Comparison of ENCODE assay signal across 18 cellular contexts in genomic region chr10:123890246-123890645, GRCh38. TPM values are rescaled to one million over a fixed set of nuclear protein-coding genes. Genes with fewer than 3 reads are reported as not detected.
DNase-seq lines count a peak whose midpoint lies in the region; ATAC-seq and TF ChIP-seq lines count a peak whose summit lies in the region.
"Had no signal": no experiment of that assay in that cellular context is flagged by ENCODE, and none has a peak within 500 bp of the region (broad histone marks: within the 10 kb centered on the region; RNA-seq: fewer than 3 reads in every experiment).

No MANE protein-coding gene starts in this region.

- H3K9me3 ChIP-seq in heart right ventricle (no peaks in the 10 kb centered on the region), right atrium auricular region (peaks cover 0 to 3% of the 10 kb centered on the region in 2 donors), aorta (ENCODE audit: control insufficient read depth, low read length) (no peaks in the 10 kb centered on the region), endodermal cell (ENCODE audit: control insufficient read depth, low read length) (no peaks in the 10 kb centered on the region)
- H3K9me3 ChIP-seq: MG63, neutrophil had no signal

- ATAC-seq in heart right ventricle (peak in 4 of 8 donors; percentile 13 to 27 (median 20)), Right ventricle myocardium inferior (no peak), aorta (ENCODE audit: low FRiP score) (peak; percentile 51), GM18520 (IDR thresholded peaks at IDR 0.05; ENCODE audit: unreplicated experiment) (no peak)
- ATAC-seq: T-cell had no signal

- WGBS in heart right ventricle, 2 donors = 71 to 82% methylated on average over 8 of the region's 8 CpGs
- WGBS in aorta, 2 donors = 2 to 20% methylated on average over 8 of the region's 8 CpGs
- WGBS in endodermal cell (ENCODE audit: insufficient coverage in 1 of 2, insufficient read length in 1 of 2), 2 experiments = 90 to 94% methylated on average over 6 to 8 of the region's 8 CpGs

- H3K4me1 Mint-ChIP-seq in endodermal cell = peaks cover 6% of the 10 kb centered on the region
- H3K4me1 Mint-ChIP-seq: activated naive CD4-positive, alpha-beta T cell treated with anti-CD3 and anti-CD28 coated beads, Interleukin-2, amount 10 ng/mL, durations not matched to agents 7 days and 5 days; T-cell had no signal

- H3K9ac ChIP-seq in endodermal cell (ENCODE audit: extremely low read depth, low read length, poor library complexity, severe bottlenecking) = no peak overlapping the region

- H3K27ac Mint-ChIP-seq in endodermal cell = no peak overlapping the region
- H3K27ac Mint-ChIP-seq: activated naive CD4-positive, alpha-beta T cell treated with anti-CD3 and anti-CD28 coated beads, Interleukin-2, amount 10 ng/mL, durations not matched to agents 7 days and 5 days; T-cell had no signal

- TF ChIP-seq CTCF in heart right ventricle (IDR thresholded peaks at IDR 0.05) (no peak), right atrium auricular region (IDR thresholded peaks at IDR 0.05) (no peak), retinal pigment epithelial cell (conservative IDR thresholded peaks at IDR 0.05; ENCODE audit: low read depth, low read length) (no peak), endodermal cell (conservative IDR thresholded peaks at IDR 0.05) (no peak)

- intact Hi-C loops in heart right ventricle (cut with DNase I) = no loop called here
- intact Hi-C loops in Right ventricle myocardium inferior (cut with DNase I) = no loop called here
- intact Hi-C loops in aorta (cut with DNase I) = loop anchor here (2.0 to 10.0 kb wide), 5 partner anchors 33 to 307 kb away; no protein-coding TSS in a partner anchor

- peak overlapping the region in 8 of 10 donors; percentile 43 to 63 (median 56) for H3K4me3 ChIP-seq in heart right ventricle
- H3K4me3 ChIP-seq in right atrium auricular region = peak overlapping the region; percentile 29 to 50
- H3K4me3 ChIP-seq in retinal pigment epithelial cell (ENCODE audit: low read length) = peak overlapping the region; percentile 15
- H3K4me3 ChIP-seq in aorta (ENCODE audit: low read length in 2 of 2) = peak overlapping the region; percentile 88 to 91
- no peak overlapping the region for H3K4me3 ChIP-seq in endodermal cell (ENCODE audit: low read length)
- H3K4me3 ChIP-seq: MG63 had no signal

- no peaks in the 10 kb centered on the region for H3K9me3 Mint-ChIP-seq in endodermal cell
- H3K9me3 Mint-ChIP-seq: activated naive CD4-positive, alpha-beta T cell treated with anti-CD3 and anti-CD28 coated beads, Interleukin-2, amount 10 ng/mL, durations not matched to agents 7 days and 5 days; T-cell had no signal

- no peaks in the 10 kb centered on the region for H3K36me3 ChIP-seq in heart right ventricle
- H3K36me3 ChIP-seq in right atrium auricular region = no peaks in the 10 kb centered on the region
- H3K36me3 ChIP-seq in aorta (ENCODE audit: control insufficient read depth in 1 of 2, insufficient read depth in 2 of 2, low read length in 1 of 2) = no peaks in the 10 kb centered on the region
- no peaks in the 10 kb centered on the region for H3K36me3 ChIP-seq in endodermal cell (ENCODE audit: control insufficient read depth, insufficient read depth, low read length)
- H3K36me3 ChIP-seq: MG63, neutrophil had no signal

- H3K27ac ChIP-seq in heart right ventricle (peak overlapping the region in 6 of 10 donors; percentile 22 to 73 (median 70)), right atrium auricular region (peak overlapping the region; percentile 67 to 73), aorta (ENCODE audit: low read depth in 1 of 2, low read length in 2 of 2) (peak overlapping the region; percentile 72 to 79), endodermal cell (ENCODE audit: low read depth, low read length) (no peak overlapping the region)
- H3K27ac ChIP-seq: neutrophil had no signal

- H3K36me3 Mint-ChIP-seq in endodermal cell (ENCODE audit: low read depth) = no peaks in the 10 kb centered on the region
- H3K36me3 Mint-ChIP-seq: activated naive CD4-positive, alpha-beta T cell treated with anti-CD3 and anti-CD28 coated beads, Interleukin-2, amount 10 ng/mL, durations not matched to agents 7 days and 5 days; T-cell had no signal

- H3K4me3 Mint-ChIP-seq in endodermal cell = no peak overlapping the region
- H3K4me3 Mint-ChIP-seq: activated naive CD4-positive, alpha-beta T cell treated with anti-CD3 and anti-CD28 coated beads, Interleukin-2, amount 10 ng/mL, durations not matched to agents 7 days and 5 days; T-cell had no signal

- peaks cover 6 to 41% (median 29%) of the 10 kb centered on the region in 7 donors for H3K27me3 ChIP-seq in heart right ventricle
- H3K27me3 ChIP-seq in right atrium auricular region = no peaks in the 10 kb centered on the region
- H3K27me3 ChIP-seq in aorta (ENCODE audit: control insufficient read depth in 1 of 2, insufficient read depth in 2 of 2, low read length in 1 of 2) = no peaks in the 10 kb centered on the region
- H3K27me3 ChIP-seq in endodermal cell (ENCODE audit: control insufficient read depth, insufficient read depth, low read length, poor library complexity, severe bottlenecking) = peaks cover 33% of the 10 kb centered on the region

- peaks cover 0 to 6% (median 0%) of the 10 kb centered on the region in 9 donors for H3K4me1 ChIP-seq in heart right ventricle
- peaks cover 0 to 12% of the 10 kb centered on the region in 2 donors for H3K4me1 ChIP-seq in right atrium auricular region
- H3K4me1 ChIP-seq in aorta (ENCODE audit: control insufficient read depth in 1 of 2, insufficient read depth in 2 of 2, low read length in 2 of 2) = peaks cover 0 to 3% of the 10 kb centered on the region in 2 donors
- H3K4me1 ChIP-seq in endodermal cell (ENCODE audit: control insufficient read depth, insufficient read depth, low read length) = no peaks in the 10 kb centered on the region

- no peak for DNase-seq in heart right ventricle
- DNase-seq in Right ventricle myocardium inferior (ENCODE audit: missing footprints) = no peak
- DNase-seq in right atrium auricular region (ENCODE audit: low spot score) = no peak
- DNase-seq in retinal pigment epithelial cell (ENCODE audit: low read depth) = no peak
- DNase-seq in aorta = peak in 1 of 2 donors; percentile 83
- no peak for DNase-seq in NCI-H345 treated with DMSO at 0.1 percent for 48 hours (lab: John Stamatoyannopoulos, UW; ENCODE audit: unreplicated experiment)
- no peak for DNase-seq in endodermal cell
- DNase-seq: activated CD4-positive, CD25-positive, alpha-beta regulatory T cell; activated naive CD4-positive, alpha-beta T cell treated with anti-CD3 and anti-CD28 coated beads, Interleukin-2, amount 10 ng/mL, durations not matched to agents 7 days and 5 days; MG63; NCI-H2029; NCI-H69; T-cell; trophoblast cell had no signal

- H3K27me3 Mint-ChIP-seq in endodermal cell (ENCODE audit: insufficient read depth) = peaks cover 49% of the 10 kb centered on the region

RNA-seq across cellular contexts. Expression of gene CPXM2, which starts 1.4 kb away (rescaled TPM):
- total RNA-seq in heart right ventricle = 1 to 10 TPM; 3.0 to 9.8 (median 4.4) TPM
- 1 to 10 TPM; 2.0 to 2.7 TPM for polyA plus RNA-seq in heart right ventricle
- total RNA-seq in Right ventricle myocardium inferior = 4.6 TPM
- total RNA-seq in right atrium auricular region = 1 to 10 TPM; 8.3 to 8.5 TPM
- 100 to 1,000 TPM; 116 to 169 TPM for total RNA-seq in aorta
- 100 to 1,000 TPM in 1 of 2 donors, 10 to 100 TPM in 1; 43.8 to 103 TPM for polyA plus RNA-seq in aorta
- total RNA-seq in endodermal cell = 1 to 10 TPM; 1.4 to 1.9 TPM
- 1.1 TPM for polyA plus RNA-seq in endodermal cell (2013, experiment 1 of 2)
- 0.91 TPM for polyA plus RNA-seq in endodermal cell (2013, experiment 2 of 2)
- total RNA-seq: A172, G401, T-cell had no signal

Comparison
In these comparisons a context has a peak if more than half of its experiments do, and no peak if none do; other contexts are left out.
1. RNA of gene CPXM2, which starts 1.4 kb away (total RNA-seq): 116 to 169 TPM in aorta; 8.3 to 8.5 TPM in right atrium auricular region, 3.0 to 9.8 TPM in heart right ventricle, 4.6 TPM in Right ventricle myocardium inferior (single experiment) and 1.4 to 1.9 TPM in endodermal cell; every median in the first group is over 10 times any median in the second.
2. intact Hi-C loops: an anchor here in aorta (2.0 to 10.0 kb wide); none called in heart right ventricle and Right ventricle myocardium inferior.